Comparison of ENCODE assay signal across 11 cellular contexts in the genomic region with DNA sequence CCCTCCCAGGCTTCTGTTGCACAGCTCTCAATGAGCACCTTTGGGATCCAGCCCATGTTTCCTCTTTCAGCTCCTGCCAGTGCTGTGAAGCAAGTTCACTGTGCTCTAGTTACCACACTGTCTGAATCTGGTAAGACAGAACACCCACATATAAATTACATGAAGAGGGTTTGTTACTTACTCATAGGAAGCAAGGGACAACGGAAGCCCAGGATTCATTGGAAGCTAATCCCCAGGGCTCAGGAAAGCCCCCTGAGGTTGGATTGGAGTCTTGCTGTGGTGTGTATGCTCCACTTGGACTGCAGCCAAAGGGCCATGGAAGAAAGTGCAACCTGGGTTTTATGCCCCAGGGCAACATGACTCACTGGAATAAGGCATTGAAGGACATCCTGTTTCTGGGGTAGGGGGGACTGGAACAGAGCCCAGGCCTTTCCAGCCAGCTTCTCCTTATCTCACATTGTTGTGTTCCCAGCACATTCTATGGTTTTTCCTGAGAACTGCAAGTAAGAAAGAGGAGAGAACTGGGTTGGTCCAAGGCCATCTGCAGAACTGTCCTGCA. TPM values are rescaled to one million over a fixed set of nuclear protein-coding genes. Genes with fewer than 3 reads are reported as not detected.
DNase-seq lines count a peak whose midpoint lies in the region; TF ChIP-seq lines count a peak whose summit lies in the region.
"Had no signal": no experiment of that assay in that cellular context is flagged by ENCODE, and none has a peak within 500 bp of the region (broad histone marks: within the 10 kb centered on the region; RNA-seq: fewer than 3 reads in every experiment).

No MANE protein-coding gene starts in this region.

- H3K27ac Mint-ChIP-seq in mesothelial cell of epicardium (no peak overlapping the region), neural progenitor cell (no peak overlapping the region)
- H3K27ac Mint-ChIP-seq: activated naive CD4-positive, alpha-beta T cell treated with anti-CD3 and anti-CD28 coated beads, Interleukin-2, amount 50 U/mL, for 24 hours had no signal

- H3K9me2 ChIP-seq in hepatocyte (replicated peaks; ENCODE audit: insufficient read depth): no peaks in the 10 kb centered on the region

- peaks cover 19% of the 10 kb centered on the region for H3K9me3 Mint-ChIP-seq in mesothelial cell of epicardium
- peaks cover 3% of the 10 kb centered on the region for H3K9me3 Mint-ChIP-seq in neural progenitor cell
- H3K9me3 Mint-ChIP-seq: activated naive CD4-positive, alpha-beta T cell treated with anti-CD3 and anti-CD28 coated beads, Interleukin-2, amount 50 U/mL, for 24 hours had no signal

- H3K27me3 Mint-ChIP-seq in mesothelial cell of epicardium (ENCODE audit: low read depth) (no peaks in the 10 kb centered on the region), neural progenitor cell (ENCODE audit: insufficient read depth, low read depth) (peaks cover 3% of the 10 kb centered on the region)
- H3K27me3 Mint-ChIP-seq: activated naive CD4-positive, alpha-beta T cell treated with anti-CD3 and anti-CD28 coated beads, Interleukin-2, amount 50 U/mL, for 24 hours had no signal

- H3K9ac ChIP-seq in neural progenitor cell: no peak overlapping the region

- no peak overlapping the region for H3K4me3 Mint-ChIP-seq in mesothelial cell of epicardium
- no peak overlapping the region for H3K4me3 Mint-ChIP-seq in neural progenitor cell
- H3K4me3 Mint-ChIP-seq: activated naive CD4-positive, alpha-beta T cell treated with anti-CD3 and anti-CD28 coated beads, Interleukin-2, amount 50 U/mL, for 24 hours had no signal

- no peaks in the 10 kb centered on the region for H3K27me3 ChIP-seq in hepatocyte
- H3K27me3 ChIP-seq in neural progenitor cell: no peaks in the 10 kb centered on the region
- H3K27me3 ChIP-seq in effector memory CD4-positive, alpha-beta T cell (replicated peaks; ENCODE audit: control insufficient read depth, insufficient read depth, low read length, poor library complexity, severe bottlenecking): no peaks in the 10 kb centered on the region

- H3K4me1 ChIP-seq in hepatocyte (ENCODE audit: insufficient read depth) (no peaks in the 10 kb centered on the region), neural progenitor cell (no peaks in the 10 kb centered on the region)
- H3K4me1 ChIP-seq in effector memory CD4-positive, alpha-beta T cell (ENCODE audit: control insufficient read depth, insufficient read depth, low read length, poor library complexity, severe bottlenecking): no peaks in the 10 kb centered on the region

- H3K27ac ChIP-seq in hepatocyte (no peak overlapping the region), neural progenitor cell (no peak overlapping the region)
- no peak overlapping the region for H3K27ac ChIP-seq in effector memory CD4-positive, alpha-beta T cell (ENCODE audit: insufficient read depth, low read length, poor library complexity, severe bottlenecking)

- in situ Hi-C loops in astrocyte of the cerebellum (cut with HindIII; ENCODE audit: low sequenced_read_pairs): no loop called here

- H3K4me1 Mint-ChIP-seq in mesothelial cell of epicardium (peaks cover 4% of the 10 kb centered on the region), neural progenitor cell (no peaks in the 10 kb centered on the region)
- H3K4me1 Mint-ChIP-seq: activated naive CD4-positive, alpha-beta T cell treated with anti-CD3 and anti-CD28 coated beads, Interleukin-2, amount 50 U/mL, for 24 hours had no signal

- H2AFZ ChIP-seq in hepatocyte: no peak overlapping the region
- H2AFZ ChIP-seq in neural progenitor cell (replicated peaks): no peak overlapping the region

- H4K20me1 ChIP-seq in hepatocyte (ENCODE audit: insufficient read depth, poor library complexity, severe bottlenecking) (no peaks in the 10 kb centered on the region), neural progenitor cell (ENCODE audit: low read depth) (no peaks in the 10 kb centered on the region)

- H3K36me3 Mint-ChIP-seq in mesothelial cell of epicardium (peaks cover 2% of the 10 kb centered on the region), neural progenitor cell (no peaks in the 10 kb centered on the region)
- H3K36me3 Mint-ChIP-seq: activated naive CD4-positive, alpha-beta T cell treated with anti-CD3 and anti-CD28 coated beads, Interleukin-2, amount 50 U/mL, for 24 hours had no signal

- peak; percentile 56 for DNase-seq in AG09319 (ENCODE audit: extremely low read depth, low read depth)
- DNase-seq in HT1080 (ENCODE audit: low read depth): peak; percentile 95
- peak; percentile 78 for DNase-seq in astrocyte of the cerebellum (ENCODE audit: low read depth)
- peak; percentile 31 for DNase-seq in hepatocyte (ENCODE audit: low spot score)
- no peak for DNase-seq in mesothelial cell of epicardium (ENCODE audit: low spot score in 2 of 2, unreplicated experiment in 2 of 2)
- no peak for DNase-seq in iPS-NIHi7 (ENCODE audit: extremely low spot score)
- DNase-seq in neural progenitor cell (ENCODE audit: low spot score): no peak
- no peak for DNase-seq in effector memory CD4-positive, alpha-beta T cell
- DNase-seq: activated CD4-positive, alpha-beta T cell treated with anti-CD3 and anti-CD28 coated beads, Interleukin-2, amount 50 U/mL, for 1 hour; OCI-M1 had no signal

- H3K4me3 ChIP-seq in astrocyte of the cerebellum (ENCODE audit: low read depth, low read length) (no peak overlapping the region), hepatocyte (no peak overlapping the region), neural progenitor cell (no peak overlapping the region)
- H3K4me3 ChIP-seq in effector memory CD4-positive, alpha-beta T cell (ENCODE audit: insufficient read depth, low read depth, low read length, poor library complexity, severe bottlenecking): no peak overlapping the region

- no peaks in the 10 kb centered on the region for H3K79me2 ChIP-seq in hepatocyte
- H3K79me2 ChIP-seq in neural progenitor cell (ENCODE audit: low read depth): no peaks in the 10 kb centered on the region

- 79% methylated on average over 1 of the region's 1 CpG for WGBS in hepatocyte (ENCODE audit: low lambda C conversion rate, missing lambda C conversion rate)

- H3K9me3 ChIP-seq in hepatocyte (ENCODE audit: low read depth): no peaks in the 10 kb centered on the region
- H3K9me3 ChIP-seq in neural progenitor cell (ENCODE audit: low read depth): no peaks in the 10 kb centered on the region
- no peaks in the 10 kb centered on the region for H3K9me3 ChIP-seq in effector memory CD4-positive, alpha-beta T cell (ENCODE audit: control insufficient read depth, low read length)

- no peaks in the 10 kb centered on the region for H3F3A ChIP-seq in neural progenitor cell (ENCODE audit: low read depth)

- no peak for TF ChIP-seq CTCF in AG09319 (IDR thresholded peaks at IDR 0.05; ENCODE audit: low read depth, low read length)
- TF ChIP-seq CTCF in astrocyte of the cerebellum (IDR thresholded peaks at IDR 0.05; ENCODE audit: low read depth, low read length, missing control alignments): no peak
- TF ChIP-seq CTCF in hepatocyte (IDR thresholded peaks at IDR 0.05; ENCODE audit: poor library complexity): no peak
- TF ChIP-seq CTCF in mesothelial cell of epicardium (IDR thresholded peaks at IDR 0.05; ENCODE audit: unreplicated experiment): no peak
- TF ChIP-seq CTCF in neural progenitor cell (IDR thresholded peaks at IDR 0.05): no peak

- H3K4me2 ChIP-seq in hepatocyte: no peak overlapping the region
- no peak overlapping the region for H3K4me2 ChIP-seq in neural progenitor cell

- H3K36me3 ChIP-seq in hepatocyte (replicated peaks; ENCODE audit: insufficient read depth, low read depth): no peaks in the 10 kb centered on the region
- no peaks in the 10 kb centered on the region for H3K36me3 ChIP-seq in neural progenitor cell
- no peaks in the 10 kb centered on the region for H3K36me3 ChIP-seq in effector memory CD4-positive, alpha-beta T cell (ENCODE audit: control insufficient read depth, insufficient read depth, low read length)

RNA-seq across cellular contexts. Expression of gene CLK4, which starts 15.6 kb away (rescaled TPM):
- 5.2 and 6.5 TPM in 2 replicates for total RNA-seq in HT1080 (2014; rRNA removed; shearing (Covaris generic))
- 2.3 and 5.5 TPM in 2 replicates for polyA plus RNA-seq in HT1080 (2015; cell fraction: cytosol; rRNA removed)
- 44.0 and 49.6 TPM in 2 replicates for polyA plus RNA-seq in HT1080 (2015; cell fraction: nucleus; rRNA removed)
- total RNA-seq in hepatocyte: 28.4 and 29.9 TPM in 2 replicates
- polyA plus RNA-seq in hepatocyte: 17.9 and 21.7 TPM in 2 replicates
- total RNA-seq in mesothelial cell of epicardium: 42.1 to 43.5 TPM (median 42.9 TPM) in 3 replicates
- 20.3 and 41.1 TPM in 2 replicates for total RNA-seq in neural progenitor cell (ENCODE audit: low replicate concordance)

RNA-seq across cellular contexts. Expression of gene COL23A1, which starts 52.2 kb away (rescaled TPM):
- total RNA-seq in HT1080 (2014; rRNA removed; shearing (Covaris generic)): not detected in 2 replicates
- polyA plus RNA-seq in HT1080 (2015; cell fraction: cytosol; rRNA removed): not detected in 2 replicates
- polyA plus RNA-seq in HT1080 (2015; cell fraction: nucleus; rRNA removed): not detected in 2 replicates
- total RNA-seq in hepatocyte (0.84 and 5.1 TPM in 2 replicates), mesothelial cell of epicardium (12.3 to 13.7 TPM (median 13.6 TPM) in 3 replicates), neural progenitor cell (ENCODE audit: low replicate concordance) (1.3 TPM in 1 of 2 replicates, not detected in the other)
- 1.1 and 2.7 TPM in 2 replicates for polyA plus RNA-seq in hepatocyte

Comparison
In these comparisons a context has a peak if more than half of its experiments do, and no peak if none do; other contexts are left out.
1. DNase-seq: peak in AG09319 (single experiment), HT1080 (single experiment), astrocyte of the cerebellum (single experiment) and hepatocyte (single experiment); none in mesothelial cell of epicardium (0 of 2), iPS-NIHi7 (single experiment), neural progenitor cell (single experiment) and effector memory CD4-positive, alpha-beta T cell (0 of 3).